28 cellular contexts compared by ENCODE assay signal in genomic region chr3:52446042-52446441, GRCh38. TPM values are rescaled to one million over a fixed set of nuclear protein-coding genes. Genes with fewer than 3 reads are reported as not detected.
DNase-seq lines count a peak whose midpoint lies in the region; ATAC-seq, FAIRE-seq and TF ChIP-seq lines count a peak whose summit lies in the region.
"Had no signal": no experiment of that assay in that cellular context is flagged by ENCODE, and none has a peak within 500 bp of the region (broad histone marks: within the 10 kb centered on the region; RNA-seq: fewer than 3 reads in every experiment).

No MANE protein-coding gene starts in this region.

- H3K4me2 ChIP-seq in IMR-90 (ENCODE audit: low read depth, low read length) = no peak overlapping the region
- H3K4me2 ChIP-seq in H1 (ENCODE audit: insufficient read depth in 1 of 2, low read depth in 2 of 2, low read length in 2 of 2) = no peak overlapping the region

- no peak for TF ChIP-seq CTCF in heart left ventricle (IDR thresholded peaks at IDR 0.05)
- TF ChIP-seq CTCF in IMR-90 (conservative IDR thresholded peaks at IDR 0.05; ENCODE audit: low read depth, low read length) = no peak
- no peak for TF ChIP-seq CTCF in H1 (IDR thresholded peaks at IDR 0.05; ENCODE audit: control extremely low read depth in 1 of 3, insufficient read depth in 1 of 3, low read depth in 1 of 3, low read length in 3 of 3)

- no peak overlapping the region for H3K4me3 ChIP-seq in heart left ventricle
- H3K4me3 ChIP-seq in IMR-90 (ENCODE audit: insufficient read depth, low read depth, low read length) = no peak overlapping the region
- H3K4me3 ChIP-seq in H1 (ENCODE audit: extremely low read depth in 1 of 4, insufficient read depth in 2 of 4, low read depth in 3 of 4, low read length in 4 of 4) = no peak overlapping the region
- no peak overlapping the region for H3K4me3 ChIP-seq in skeletal muscle tissue (ENCODE audit: low read length in 3 of 3)
- H3K4me3 ChIP-seq: BLaER1 treated with 17β-estradiol and CSF1 and Interleukin-3, amounts not matched to agents 10 nM and 100 nM; GM12878; GM23248; SJCRH30 had no signal

- H3K36me3 Mint-ChIP-seq in activated naive CD4-positive, alpha-beta T cell treated with anti-CD3 and anti-CD28 coated beads, Interleukin-2, amount 10 ng/mL, durations not matched to agents 7 days and 5 days = no peaks in the 10 kb centered on the region
- H3K36me3 Mint-ChIP-seq: CD4-positive, alpha-beta memory T cell; IgD-negative memory B cell had no signal

- no peak overlapping the region for H2AFZ ChIP-seq in IMR-90 (replicated peaks; ENCODE audit: low read length, poor library complexity)
- no peak overlapping the region for H2AFZ ChIP-seq in H1 (ENCODE audit: low read length)
- H2AFZ ChIP-seq: GM23248 had no signal

- BruUV-seq in IMR-90 (replicated peaks; lab: Mats Ljungman, UMichigan) = no TSS peak

- peaks cover 13% of the 10 kb centered on the region for H3K4me1 Mint-ChIP-seq in activated naive CD4-positive, alpha-beta T cell treated with anti-CD3 and anti-CD28 coated beads, Interleukin-2, amount 10 ng/mL, durations not matched to agents 7 days and 5 days

- no peak for TF ChIP-seq EP300 in H1 (IDR thresholded peaks at IDR 0.05; ENCODE audit: borderline replicate concordance in 1 of 2, low read depth in 2 of 2, low read length in 2 of 2)

- intact Hi-C loops in heart left ventricle (cut with DNase I) = loop anchor here in 3 of 10 donors (1.0 to 2.0 kb wide), 3 partner anchors 15 to 17 kb away; no protein-coding TSS in a partner anchor
- intact Hi-C loops in Right ventricle myocardium superior (cut with DNase I) = loop anchor here (2.0 kb wide), 1 partner anchor 17 kb away; no protein-coding TSS in a partner anchor
- intact Hi-C loops in IMR-90 (cut with micrococcal nuclease) = loop anchor here (5.0 kb wide), 1 partner anchor 224 kb away; no protein-coding TSS in a partner anchor

- H4K5ac ChIP-seq in IMR-90 (ENCODE audit: low read depth, low read length) = no peak overlapping the region
- no peak overlapping the region for H4K5ac ChIP-seq in H1 (ENCODE audit: insufficient read length, low read depth, low read length)

- peaks cover 0 to 9% (median 0%) of the 10 kb centered on the region in 9 donors for H3K36me3 ChIP-seq in heart left ventricle
- H3K36me3 ChIP-seq in IMR-90 (ENCODE audit: control insufficient read depth, insufficient read depth, low read length) = no peaks in the 10 kb centered on the region
- H3K36me3 ChIP-seq in H1 (ENCODE audit: control insufficient read depth in 2 of 4, insufficient read depth in 4 of 4, low read length in 3 of 4) = no peaks in the 10 kb centered on the region
- peaks cover 0 to 7% (median 5%) of the 10 kb centered on the region in 3 donors for H3K36me3 ChIP-seq in skeletal muscle tissue (ENCODE audit: control insufficient read depth in 3 of 3, insufficient read depth in 3 of 3, low read length in 3 of 3)
- H3K36me3 ChIP-seq: Peyer's patch, SJCRH30 had no signal

- H3K18ac ChIP-seq in IMR-90 (ENCODE audit: low read depth, low read length) (no peak overlapping the region), H1 (ENCODE audit: extremely low read depth, low read length) (no peak overlapping the region)

- POLR2A ChIA-PET in IMR-90 (lab: Charles Lee; ENCODE audit: unreplicated experiment) (no interaction called here), H1 (lab: Charles Lee; ENCODE audit: partially characterized antibody) (interaction anchor here (0.9 to 12.3 kb wide), 7 partner anchors 8 to 206 kb away, joined by 3 to 112 read pairs (median 3); partner anchors contain the start of gene TNNC1)

- DNase-seq in heart left ventricle (peak in 2 of 5 donors; percentile 26 to 56), Right ventricle myocardium superior (no peak), IMR-90 (no peak), H1 (ENCODE audit: low read depth in 1 of 2, low spot score in 2 of 2) (no peak)
- DNase-seq in effector CD8-positive, alpha-beta T cell (lab: John Stamatoyannopoulos, UW) = no peak
- DNase-seq in activated naive CD4-positive, alpha-beta T cell treated with anti-CD3 and anti-CD28 coated beads, Interleukin-2, amount 10 ng/mL, durations not matched to agents 7 days and 5 days = no peak
- DNase-seq: Caco-2; CD4-positive, alpha-beta memory T cell; DMS 273 treated with DMSO at 0.1 percent for 48 hours; DND-41; GM23248; MV-4-11; NCI-H1105 treated with DMSO at 0.1 percent for 48 hours; NCI-H1694; NCI-H2081; NCI-H2171; NCI-H345; NCI-H524; NCI-H774; Peyer's patch; SJCRH30 had no signal

- CTCF ChIA-PET in IMR-90 (lab: Yijun Ruan, JAX) (interaction anchor here (1.2 to 3.2 kb wide), 5 partner anchors 13 to 33 kb away, joined by 4 to 13 read pairs (median 11); no protein-coding TSS in a partner anchor), H1 (lab: Charles Lee; ENCODE audit: partially characterized antibody) (interaction anchor here (0.6 to 12.8 kb wide), 31 partner anchors 7 to 375 kb away, joined by 3 to 109 read pairs (median 4); partner anchors contain the start of genes TLR9 and TNNC1)
- CTCF ChIA-PET in activated naive CD4-positive, alpha-beta T cell treated with anti-CD3 and anti-CD28 coated beads, Interleukin-2, amount 10 ng/mL, durations not matched to agents 7 days and 5 days (lab: Charles Lee) = interaction anchor here (0.9 to 6.6 kb wide), 18 partner anchors 8 to 389 kb away, joined by 3 to 69 read pairs (median 6); partner anchors contain the start of genes NISCH and TNNC1

- H4K8ac ChIP-seq in IMR-90 (ENCODE audit: low read depth in 2 of 2, low read length in 2 of 2) (no peak overlapping the region), H1 (ENCODE audit: extremely low read depth, insufficient read depth, low read length) (no peak overlapping the region)

- dilution Hi-C loops in IMR-90 (cut with HindIII; ENCODE audit: low sequenced_read_pairs, unreplicated experiment) = no loop called here

- H3K79me1 ChIP-seq in IMR-90 (ENCODE audit: low read depth in 1 of 2, low read length in 2 of 2) (no peaks in the 10 kb centered on the region), H1 (ENCODE audit: low read depth, low read length) (peaks cover 3% of the 10 kb centered on the region; the same call in 1 of the 2 replicates)

- H3K9ac ChIP-seq in IMR-90 (ENCODE audit: low read depth, low read length) (no peak overlapping the region), H1 (replicated peaks in 1 of 4; ENCODE audit: extremely low read depth in 1 of 4, low read depth in 3 of 4, low read length in 3 of 4) (no peak overlapping the region), skeletal muscle tissue (ENCODE audit: low read depth in 1 of 3, low read length in 3 of 3) (peak overlapping the region in 2 of 3 donors; percentile 45 to 50)
- H3K9ac ChIP-seq: GM23248 had no signal

- H4K20me1 ChIP-seq in IMR-90 (ENCODE audit: insufficient read depth, low read length) (no peaks in the 10 kb centered on the region; the same call in none of the 2 replicates), H1 (replicated peaks in 1 of 2; ENCODE audit: control insufficient read depth in 1 of 2, insufficient read depth in 2 of 2, low read length in 2 of 2) (no peaks in the 10 kb centered on the region)

- H3K27me3 ChIP-seq in heart left ventricle (no peaks in the 10 kb centered on the region), IMR-90 (ENCODE audit: control insufficient read depth, insufficient read depth, low read length) (no peaks in the 10 kb centered on the region), H1 (replicated peaks in 1 of 4; ENCODE audit: control insufficient read depth in 3 of 4, extremely low read depth in 1 of 4, insufficient read depth in 3 of 4, low read length in 3 of 4) (0 out of 7 replicates have a peak, but pooled peaks cover 0 to 2% (median 0%) of the 10 kb centered on the region in 4 experiments), skeletal muscle tissue (ENCODE audit: control insufficient read depth in 3 of 3, insufficient read depth in 3 of 3, low read length in 3 of 3) (no peaks in the 10 kb centered on the region)
- H3K27me3 ChIP-seq: Peyer's patch, SJCRH30 had no signal

- no peak overlapping the region for H2BK120ac ChIP-seq in IMR-90 (ENCODE audit: low read depth, low read length)
- H2BK120ac ChIP-seq in H1 (replicated peaks; ENCODE audit: low read depth, low read length) = no peak overlapping the region

- ATAC-seq in heart left ventricle (no peak), Right ventricle myocardium superior (ENCODE audit: poor library complexity) (no peak), IMR-90 (ENCODE audit: low read depth) (no peak), HG03460 (IDR thresholded peaks at IDR 0.05; ENCODE audit: unreplicated experiment) (no peak)

- H2BK12ac ChIP-seq in H1 (ENCODE audit: low read depth, low read length) = 0 out of 2 replicates have a peak overlapping the region, but pooled peaks have one; percentile 70

- peaks cover 4% of the 10 kb centered on the region; the same call in 1 of the 2 replicates for H3K23me2 ChIP-seq in H1 (ENCODE audit: low read depth, low read length)

- H3K27me3 Mint-ChIP-seq in activated naive CD4-positive, alpha-beta T cell treated with anti-CD3 and anti-CD28 coated beads, Interleukin-2, amount 10 ng/mL, durations not matched to agents 7 days and 5 days = peaks cover 8% of the 10 kb centered on the region
- H3K27me3 Mint-ChIP-seq: CD4-positive, alpha-beta memory T cell; IgD-negative memory B cell had no signal

- in situ Hi-C loops in IMR-90 (cut with MboI; ENCODE audit: low sequenced_read_pairs) = no loop called here

- H3K4ac ChIP-seq in IMR-90 (ENCODE audit: low read depth, low read length) (no peak overlapping the region), H1 (replicated peaks; ENCODE audit: insufficient read length, low read depth, low read length) (no peak overlapping the region)

- H3K4me3 Mint-ChIP-seq in activated naive CD4-positive, alpha-beta T cell treated with anti-CD3 and anti-CD28 coated beads, Interleukin-2, amount 10 ng/mL, durations not matched to agents 7 days and 5 days = no peak overlapping the region
- H3K4me3 Mint-ChIP-seq: CD4-positive, alpha-beta memory T cell; IgD-negative memory B cell had no signal

- H2BK20ac ChIP-seq in IMR-90 (ENCODE audit: low read depth, low read length) = no peak overlapping the region
- H2BK20ac ChIP-seq in H1 (ENCODE audit: low read length) = no peak overlapping the region

- H2AK5ac ChIP-seq in IMR-90 (ENCODE audit: low read depth, low read length) (no peak overlapping the region), H1 (ENCODE audit: low read depth, low read length) (no peak overlapping the region)

- H3K27ac ChIP-seq in heart left ventricle (peak overlapping the region in 9 of 12 donors; percentile 4 to 64 (median 45)), IMR-90 (ENCODE audit: insufficient read depth, low read length) (no peak overlapping the region), H1 (ENCODE audit: low read depth, low read length) (no peak overlapping the region), skeletal muscle tissue (ENCODE audit: low read depth, low read length) (peak overlapping the region; percentile 25)
- H3K27ac ChIP-seq: BLaER1 treated with 17β-estradiol and CSF1 and Interleukin-3, amounts not matched to agents 10 nM and 100 nM; GM23248; SJCRH30 had no signal

- no peak for FAIRE-seq in H1 (lab: Jason Lieb, UNC)
- FAIRE-seq: GM12878, HTR-8/SVneo had no signal

- H3K9me3 ChIP-seq in heart left ventricle (no peaks in the 10 kb centered on the region), IMR-90 (ENCODE audit: control insufficient read depth, insufficient read depth, low read length) (no peaks in the 10 kb centered on the region), H1 (ENCODE audit: insufficient read depth in 2 of 2, low read depth in 1 of 2, low read length in 1 of 2) (no peaks in the 10 kb centered on the region), skeletal muscle tissue (ENCODE audit: control insufficient read depth in 3 of 3, low read length in 3 of 3) (no peaks in the 10 kb centered on the region)
- H3K9me3 ChIP-seq: BLaER1 treated with 17β-estradiol and CSF1 and Interleukin-3, amounts not matched to agents 10 nM and 100 nM; Caco-2; Peyer's patch; SJCRH30 had no signal

- H3K4me1 ChIP-seq in heart left ventricle (peaks cover 0 to 49% (median 15%) of the 10 kb centered on the region in 12 donors), IMR-90 (ENCODE audit: control insufficient read depth, insufficient read depth, low read length) (no peaks in the 10 kb centered on the region; the same call in 1 of the 2 replicates), H1 (replicated peaks in 1 of 4; ENCODE audit: control insufficient read depth in 3 of 4, insufficient read depth in 4 of 4, low read length in 3 of 4) (peaks cover 0 to 18% (median 10%) of the 10 kb centered on the region in 4 experiments; a peak in 5 of 7 replicates), skeletal muscle tissue (ENCODE audit: control insufficient read depth in 3 of 3, insufficient read depth in 3 of 3, low read length in 3 of 3) (peaks cover 18 to 50% (median 47%) of the 10 kb centered on the region in 3 donors)
- H3K4me1 ChIP-seq: Peyer's patch had no signal

- H2AK9ac ChIP-seq in IMR-90 (replicated peaks; ENCODE audit: low read depth, low read length, poor library complexity) = peak overlapping the region; percentile 76

- H2BK5ac ChIP-seq in IMR-90 (ENCODE audit: low read depth, low read length, poor library complexity, severe bottlenecking) (no peak overlapping the region), H1 (ENCODE audit: low read depth, low read length) (no peak overlapping the region)

- H3K23ac ChIP-seq in IMR-90 (ENCODE audit: low read depth, low read length) = no peak overlapping the region
- H3K23ac ChIP-seq in H1 (ENCODE audit: insufficient read length) = no peak overlapping the region

- TF ChIP-seq POLR2A in heart left ventricle (IDR thresholded peaks at IDR 0.05) (no peak), IMR-90 (IDR thresholded peaks at IDR 0.05; ENCODE audit: low read depth, low read length) (no peak), H1 (IDR thresholded peaks at IDR 0.05; ENCODE audit: control extremely low read depth in 1 of 2, low read depth in 2 of 2, low read length in 2 of 2) (no peak)

- 89 to 100% (median 94%) methylated on average over 1 to 4 of the region's 4 CpGs for WGBS in heart left ventricle, 4 donors
- WGBS in IMR-90 (ENCODE audit: extremely low coverage in 2 of 2, insufficient read length in 1 of 2), 2 experiments = no CpG with 5 or more reads among the region's 4 CpGs
- WGBS in H1 (ENCODE audit: extremely low coverage in 1 of 2, insufficient coverage in 1 of 2, insufficient read length in 1 of 2, insufficient replicate concordance in 2 of 2, low coverage in 1 of 2, low lambda C conversion rate in 2 of 2, missing lambda C conversion rate in 1 of 2), 2 experiments = 82% methylated on average over 4 of the region's 4 CpGs; no CpG with 5 or more reads in 1 of the 2 experiments

- no peaks in the 10 kb centered on the region for H3K9me1 ChIP-seq in IMR-90 (ENCODE audit: insufficient read depth, low read length)

- no peaks in the 10 kb centered on the region for H3K9me3 Mint-ChIP-seq in activated naive CD4-positive, alpha-beta T cell treated with anti-CD3 and anti-CD28 coated beads, Interleukin-2, amount 10 ng/mL, durations not matched to agents 7 days and 5 days
- H3K9me3 Mint-ChIP-seq: CD4-positive, alpha-beta memory T cell; IgD-negative memory B cell had no signal

- no peaks in the 10 kb centered on the region for H3K79me2 ChIP-seq in H1 (ENCODE audit: control insufficient read depth in 1 of 2, insufficient read depth in 2 of 2, low read length in 2 of 2)

- H3K27ac Mint-ChIP-seq in activated naive CD4-positive, alpha-beta T cell treated with anti-CD3 and anti-CD28 coated beads, Interleukin-2, amount 10 ng/mL, durations not matched to agents 7 days and 5 days = no peak overlapping the region
- H3K27ac Mint-ChIP-seq: CD4-positive, alpha-beta memory T cell had no signal

- TF ChIP-seq RAD21 in IMR-90 (IDR thresholded peaks at IDR 0.05; ENCODE audit: low read length) = no peak
- no peak for TF ChIP-seq RAD21 in H1 (IDR thresholded peaks at IDR 0.05 in 1 of 2, conservative IDR thresholded peaks at IDR 0.05 in 1 of 2; ENCODE audit: low read depth in 2 of 2, low read length in 2 of 2)

- H3K56ac ChIP-seq in IMR-90 (ENCODE audit: extremely low read depth, insufficient read depth, low read length) (no peak overlapping the region), H1 (replicated peaks; ENCODE audit: insufficient read length, low read depth, low read length) (no peak overlapping the region)

- H2BK15ac ChIP-seq in IMR-90 (ENCODE audit: low read depth, low read length) (no peak overlapping the region), H1 (ENCODE audit: low read length) (no peak overlapping the region; the same call in 1 of the 2 replicates)

- no peak overlapping the region for H4K91ac ChIP-seq in IMR-90 (ENCODE audit: insufficient read depth, low read depth, low read length)
- H4K91ac ChIP-seq in H1 (replicated peaks; ENCODE audit: insufficient read length, low read length) = no peak overlapping the region

- H3K14ac ChIP-seq in IMR-90 (replicated peaks; ENCODE audit: low read depth, low read length) = no peak overlapping the region
- no peak overlapping the region for H3K14ac ChIP-seq in H1 (ENCODE audit: insufficient read length)

RNA-seq across cellular contexts. Expression of gene SEMA3G, which starts 1.1 kb away (rescaled TPM):
- 10 to 100 TPM; 13.4 to 29.0 (median 14.4) TPM for total RNA-seq in heart left ventricle
- 10 to 100 TPM; 11.4 to 19.6 TPM for polyA plus RNA-seq in heart left ventricle
- 10.4 TPM for total RNA-seq in Right ventricle myocardium superior
- not detected in 2 replicates for total RNA-seq in IMR-90 (2012; rRNA removed)
- polyA plus RNA-seq in IMR-90 (2012; rRNA removed) = 0.04 and 0.07 TPM in 2 replicates
- polyA plus RNA-seq in IMR-90 (2012; cell fraction: cytosol; rRNA removed) = 0.01 and 0.07 TPM in 2 replicates
- 0.01 and 0.03 TPM in 2 replicates for polyA plus RNA-seq in IMR-90 (2012; cell fraction: nucleus; rRNA removed; ENCODE audit: low replicate concordance)
- total RNA-seq in H1 (2021; fragmentation: NEBNext Ultra II Directional; extraction: Animal tissue kit (Norgen Biotek cat#: 25700)) = 1.5 TPM in 2 replicates
- polyA plus RNA-seq in H1 (2011; rRNA removed) = 0.95 and 2.4 TPM in 2 replicates
- 1.0 TPM for polyA plus RNA-seq in H1 (2011; cell fraction: cytosol; rRNA removed)
- 2.2 TPM for polyA plus RNA-seq in H1 (2011; cell fraction: nucleus; rRNA removed)
- polyA plus RNA-seq in H1 (2012, experiment 1 of 2) = 1.0 to 1.8 TPM (median 1.2 TPM) in 4 replicates
- 0.50 TPM for polyA plus RNA-seq in H1 (2012, experiment 2 of 2)
- polyA plus RNA-seq in H1 (2013, experiment 1 of 2) = 1.3 TPM
- 1.1 TPM for polyA plus RNA-seq in H1 (2013, experiment 2 of 2)
- 1.1 and 1.4 TPM in 2 replicates for polyA minus RNA-seq in H1 (2011; rRNA and poly(A)+ RNA removed)
- polyA minus RNA-seq in H1 (2011; cell fraction: cytosol; rRNA and poly(A)+ RNA removed) = 1.5 TPM
- 1.8 TPM for polyA minus RNA-seq in H1 (2011; cell fraction: nucleus; rRNA and poly(A)+ RNA removed)
- 4.7 TPM for total RNA-seq in skeletal muscle tissue
- total RNA-seq: GM12878, GM23248, OCI-LY7 had no signal

RNA-seq across cellular contexts. Expression of gene TNNC1, which starts 7.8 kb away (rescaled TPM):
- total RNA-seq in heart left ventricle = over 10,000 TPM in 2 of 9 donors, 1,000 to 10,000 TPM in 7; 4,301 to 15,255 (median 8,364) TPM
- over 10,000 TPM in 1 of 2 donors, 1,000 to 10,000 TPM in 1; 6,829 to 20,003 TPM for polyA plus RNA-seq in heart left ventricle
- 7,948 TPM for total RNA-seq in Right ventricle myocardium superior
- total RNA-seq in IMR-90 (2012; rRNA removed) = 1.1 and 1.3 TPM in 2 replicates
- polyA plus RNA-seq in IMR-90 (2012; rRNA removed) = 4.0 and 4.6 TPM in 2 replicates
- polyA plus RNA-seq in IMR-90 (2012; cell fraction: cytosol; rRNA removed) = 1.8 and 2.3 TPM in 2 replicates
- polyA plus RNA-seq in IMR-90 (2012; cell fraction: nucleus; rRNA removed; ENCODE audit: low replicate concordance) = 3.4 and 6.2 TPM in 2 replicates
- 5.8 and 9.5 TPM in 2 replicates for total RNA-seq in H1 (2021; fragmentation: NEBNext Ultra II Directional; extraction: Animal tissue kit (Norgen Biotek cat#: 25700))
- polyA plus RNA-seq in H1 (2011; rRNA removed) = 16.4 and 18.5 TPM in 2 replicates
- 29.5 TPM for polyA plus RNA-seq in H1 (2011; cell fraction: cytosol; rRNA removed)
- 12.1 TPM for polyA plus RNA-seq in H1 (2011; cell fraction: nucleus; rRNA removed)
- polyA plus RNA-seq in H1 (2012, experiment 1 of 2) = 11.7 to 13.0 TPM (median 12.0 TPM) in 4 replicates
- 12.9 TPM for polyA plus RNA-seq in H1 (2012, experiment 2 of 2)
- polyA plus RNA-seq in H1 (2013, experiment 1 of 2) = 5.0 TPM
- polyA plus RNA-seq in H1 (2013, experiment 2 of 2) = 4.6 TPM
- polyA minus RNA-seq in H1 (2011; rRNA and poly(A)+ RNA removed) = 2.8 and 5.0 TPM in 2 replicates
- 4.1 TPM for polyA minus RNA-seq in H1 (2011; cell fraction: cytosol; rRNA and poly(A)+ RNA removed)
- 5.0 TPM for polyA minus RNA-seq in H1 (2011; cell fraction: nucleus; rRNA and poly(A)+ RNA removed)
- total RNA-seq in skeletal muscle tissue = 461 TPM
- total RNA-seq: GM23248, Peyer's patch had no signal
- polyA plus RNA-seq: GM23248, IgD-negative memory B cell had no signal

RNA-seq across cellular contexts. Expression of gene NISCH, which starts 9.4 kb away (rescaled TPM):
- total RNA-seq in heart left ventricle (10 to 100 TPM; 29.5 to 56.2 (median 43.9) TPM), Right ventricle myocardium superior (46.0 TPM), IMR-90 (2012; rRNA removed) (34.2 and 36.9 TPM in 2 replicates), skeletal muscle tissue (43.3 TPM)
- polyA plus RNA-seq in heart left ventricle (10 to 100 TPM; 28.8 to 30.2 TPM), IMR-90 (2012; rRNA removed) (86.0 and 92.2 TPM in 2 replicates), H1 (2011; rRNA removed) (71.2 and 108 TPM in 2 replicates)
- polyA plus RNA-seq in IMR-90 (2012; cell fraction: cytosol; rRNA removed) = 37.7 and 53.7 TPM in 2 replicates
- 524 and 765 TPM in 2 replicates for polyA plus RNA-seq in IMR-90 (2012; cell fraction: nucleus; rRNA removed; ENCODE audit: low replicate concordance)
- total RNA-seq in H1 (2021; fragmentation: NEBNext Ultra II Directional; extraction: Animal tissue kit (Norgen Biotek cat#: 25700)) = 67.0 and 71.9 TPM in 2 replicates
- 71.7 TPM for polyA plus RNA-seq in H1 (2011; cell fraction: cytosol; rRNA removed)
- polyA plus RNA-seq in H1 (2011; cell fraction: nucleus; rRNA removed) = 289 TPM
- 48.9 to 72.2 TPM (median 62.2 TPM) in 4 replicates for polyA plus RNA-seq in H1 (2012, experiment 1 of 2)
- polyA plus RNA-seq in H1 (2012, experiment 2 of 2) = 33.3 TPM
- polyA plus RNA-seq in H1 (2013, experiment 1 of 2) = 50.4 TPM
- 45.9 TPM for polyA plus RNA-seq in H1 (2013, experiment 2 of 2)
- polyA minus RNA-seq in H1 (2011; rRNA and poly(A)+ RNA removed) = 106 and 112 TPM in 2 replicates
- 60.0 TPM for polyA minus RNA-seq in H1 (2011; cell fraction: cytosol; rRNA and poly(A)+ RNA removed)
- polyA minus RNA-seq in H1 (2011; cell fraction: nucleus; rRNA and poly(A)+ RNA removed) = 121 TPM

RNA-seq across cellular contexts. Expression of gene PHF7, which starts 35.6 kb away (rescaled TPM):
- 10 to 100 TPM; 10.8 to 27.6 (median 16.4) TPM for total RNA-seq in heart left ventricle
- 1 to 10 TPM; 4.0 to 4.2 TPM for polyA plus RNA-seq in heart left ventricle
- total RNA-seq in Right ventricle myocardium superior = 16.8 TPM
- 2.5 and 2.9 TPM in 2 replicates for total RNA-seq in IMR-90 (2012; rRNA removed)
- polyA plus RNA-seq in IMR-90 (2012; rRNA removed) = 2.1 and 2.8 TPM in 2 replicates
- polyA plus RNA-seq in IMR-90 (2012; cell fraction: cytosol; rRNA removed) = 0.81 and 1.0 TPM in 2 replicates
- polyA plus RNA-seq in IMR-90 (2012; cell fraction: nucleus; rRNA removed; ENCODE audit: low replicate concordance) = 2.0 and 8.4 TPM in 2 replicates
- 9.5 and 12.0 TPM in 2 replicates for total RNA-seq in H1 (2021; fragmentation: NEBNext Ultra II Directional; extraction: Animal tissue kit (Norgen Biotek cat#: 25700))
- polyA plus RNA-seq in H1 (2011; rRNA removed) = 6.3 and 6.7 TPM in 2 replicates
- 13.6 TPM for polyA plus RNA-seq in H1 (2011; cell fraction: cytosol; rRNA removed)
- 13.4 TPM for polyA plus RNA-seq in H1 (2011; cell fraction: nucleus; rRNA removed)
- polyA plus RNA-seq in H1 (2012, experiment 1 of 2) = 8.9 to 13.5 TPM (median 12.4 TPM) in 4 replicates
- 5.5 TPM for polyA plus RNA-seq in H1 (2012, experiment 2 of 2)
- polyA plus RNA-seq in H1 (2013, experiment 1 of 2) = 15.6 TPM
- polyA plus RNA-seq in H1 (2013, experiment 2 of 2) = 13.1 TPM
- polyA minus RNA-seq in H1 (2011; rRNA and poly(A)+ RNA removed) = 9.0 and 9.3 TPM in 2 replicates
- polyA minus RNA-seq in H1 (2011; cell fraction: cytosol; rRNA and poly(A)+ RNA removed) = 7.4 TPM
- 14.1 TPM for polyA minus RNA-seq in H1 (2011; cell fraction: nucleus; rRNA and poly(A)+ RNA removed)
- 5.2 TPM for total RNA-seq in skeletal muscle tissue

RNA-seq across cellular contexts. Expression of gene BAP1, which starts 36.2 kb away (rescaled TPM):
- 10 to 100 TPM; 50.0 to 75.9 (median 55.1) TPM for total RNA-seq in heart left ventricle
- polyA plus RNA-seq in heart left ventricle = 10 to 100 TPM; 40.3 to 78.9 TPM
- total RNA-seq in Right ventricle myocardium superior = 46.2 TPM
- 35.0 and 36.4 TPM in 2 replicates for total RNA-seq in IMR-90 (2012; rRNA removed)
- polyA plus RNA-seq in IMR-90 (2012; rRNA removed) = 48.6 and 55.2 TPM in 2 replicates
- polyA plus RNA-seq in IMR-90 (2012; cell fraction: cytosol; rRNA removed) = 38.5 and 49.0 TPM in 2 replicates
- polyA plus RNA-seq in IMR-90 (2012; cell fraction: nucleus; rRNA removed; ENCODE audit: low replicate concordance) = 163 and 234 TPM in 2 replicates
- total RNA-seq in H1 (2021; fragmentation: NEBNext Ultra II Directional; extraction: Animal tissue kit (Norgen Biotek cat#: 25700)) = 72.9 and 80.3 TPM in 2 replicates
- polyA plus RNA-seq in H1 (2011; rRNA removed) = 64.9 and 79.5 TPM in 2 replicates
- 74.8 TPM for polyA plus RNA-seq in H1 (2011; cell fraction: cytosol; rRNA removed)
- 271 TPM for polyA plus RNA-seq in H1 (2011; cell fraction: nucleus; rRNA removed)
- polyA plus RNA-seq in H1 (2012, experiment 1 of 2) = 81.1 to 93.5 TPM (median 83.9 TPM) in 4 replicates
- polyA plus RNA-seq in H1 (2012, experiment 2 of 2) = 89.8 TPM
- 37.6 TPM for polyA plus RNA-seq in H1 (2013, experiment 1 of 2)
- polyA plus RNA-seq in H1 (2013, experiment 2 of 2) = 38.9 TPM
- polyA minus RNA-seq in H1 (2011; rRNA and poly(A)+ RNA removed) = 81.1 and 89.6 TPM in 2 replicates
- polyA minus RNA-seq in H1 (2011; cell fraction: cytosol; rRNA and poly(A)+ RNA removed) = 46.2 TPM
- polyA minus RNA-seq in H1 (2011; cell fraction: nucleus; rRNA and poly(A)+ RNA removed) = 71.8 TPM
- 60.0 TPM for total RNA-seq in skeletal muscle tissue

Comparison
In these comparisons a context has a peak if more than half of its experiments do, and no peak if none do; other contexts are left out.
1. H3K27ac ChIP-seq: peak in heart left ventricle (9 of 12) and skeletal muscle tissue (single experiment); none in IMR-90 (single experiment) and H1 (single experiment).
2. H3K9ac ChIP-seq: peak in skeletal muscle tissue (2 of 3); none in IMR-90 (single experiment) and H1 (0 of 4).
3. RNA of gene TNNC1, which starts 7.8 kb away (total RNA-seq): 4,301 to 15,255 TPM in heart left ventricle, 7,948 TPM in Right ventricle myocardium superior (single experiment) and 461 TPM in skeletal muscle tissue (single experiment); 5.8 to 9.5 TPM in H1 and 1.1 to 1.3 TPM in IMR-90; every median in the first group is over 10 times any median in the second.